Comparison of ENCODE assay signal across 1 cellular context in the genomic region with DNA sequence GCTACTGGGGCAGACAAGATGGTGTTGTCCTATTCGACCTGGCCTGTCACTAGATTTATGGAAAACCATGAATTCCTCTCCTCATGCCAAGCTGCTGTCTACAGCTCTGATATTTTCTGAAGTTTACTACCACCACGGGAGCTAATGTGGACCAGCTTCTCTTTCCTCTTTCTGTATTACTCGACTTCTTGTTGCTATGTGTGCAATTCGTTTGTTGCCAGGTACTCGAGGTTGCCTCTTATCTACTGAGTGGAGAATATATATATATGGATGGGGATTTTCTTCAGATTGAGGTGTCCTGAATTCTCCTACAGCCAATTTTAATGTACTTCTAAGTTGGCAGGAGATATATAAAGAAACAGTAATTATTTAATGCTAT.
TF ChIP-seq lines count a peak whose summit lies in the region.

No MANE protein-coding gene starts in this region.

TF ChIP-seq in neural cell, 6 proteins besides CTCF, POLR2A, EP300 and RAD21 (continued from another document):
- TF ChIP-seq EZH2 (IDR thresholded peaks at IDR 0.05; ENCODE audit: borderline replicate concordance, insufficient read depth, low read length, poor library complexity, severe bottlenecking) = no peak
- no peak for TF ChIP-seq TAF1 (IDR thresholded peaks at IDR 0.05; ENCODE audit: low read depth)
- no peak for TF ChIP-seq MXI1 (conservative IDR thresholded peaks at IDR 0.05; ENCODE audit: poor library complexity, severe bottlenecking)
- TF ChIP-seq POLR2AphosphoS5 (IDR thresholded peaks at IDR 0.05) = no peak
